ENCODE assay signal across 9 cellular contexts in genomic region chr12:63103489-63104131, GRCh38. TPM values are rescaled to one million over a fixed set of nuclear protein-coding genes. Genes with fewer than 3 reads are reported as not detected.
DNase-seq lines count a peak whose midpoint lies in the region; ATAC-seq and TF ChIP-seq lines count a peak whose summit lies in the region.
"Had no signal": no experiment of that assay in that cellular context is flagged by ENCODE, and none has a peak within 500 bp of the region (broad histone marks: within the 10 kb centered on the region; RNA-seq: fewer than 3 reads in every experiment).

No MANE protein-coding gene starts in this region.

- ATAC-seq in GM23338 (no peak), GM18909 (IDR thresholded peaks at IDR 0.05; ENCODE audit: poor library complexity, unreplicated experiment) (no peak)

- H3K4me2 ChIP-seq in GM23338 (no peak overlapping the region), OCI-LY1 (ENCODE audit: low read length) (no peak overlapping the region)

- no peak overlapping the region for H2AFZ ChIP-seq in GM23338
- H2AFZ ChIP-seq in OCI-LY1 (ENCODE audit: low read length), result no peak overlapping the region

- no peaks in the 10 kb centered on the region for H3K36me3 Mint-ChIP-seq in GM23338 (ENCODE audit: low read depth)

- H3F3A ChIP-seq in GM23338 (replicated peaks; ENCODE audit: low read depth), result no peaks in the 10 kb centered on the region
- H3F3A ChIP-seq in OCI-LY1 (ENCODE audit: insufficient read depth, low read length), result no peaks in the 10 kb centered on the region

- no peaks in the 10 kb centered on the region for H3K4me1 Mint-ChIP-seq in GM23338

- H3K4me3 ChIP-seq in GM23338 (no peak overlapping the region), OCI-LY1 (ENCODE audit: low read depth, low read length, poor library complexity, severe bottlenecking) (no peak overlapping the region), epithelial cell of esophagus (ENCODE audit: low read length) (no peak overlapping the region)
- H3K4me3 ChIP-seq: skin epidermis had no signal

- H3K27me3 ChIP-seq in GM23338 (ENCODE audit: insufficient read depth) (no peaks in the 10 kb centered on the region), OCI-LY1 (ENCODE audit: insufficient read depth, low read length) (no peaks in the 10 kb centered on the region)

- H3K4me1 ChIP-seq in GM23338 (ENCODE audit: insufficient read depth) (no peaks in the 10 kb centered on the region), OCI-LY1 (ENCODE audit: insufficient read depth, low read length, severe bottlenecking) (no peaks in the 10 kb centered on the region)

- H4K20me1 ChIP-seq in GM23338 (replicated peaks; ENCODE audit: insufficient read depth) (no peaks in the 10 kb centered on the region), OCI-LY1 (ENCODE audit: insufficient read depth, low read length) (no peaks in the 10 kb centered on the region)

- H3K27ac Mint-ChIP-seq in GM23338, result no peak overlapping the region

- peak; percentile 81 to 97 for TF ChIP-seq CTCF in GM23338 (conservative IDR thresholded peaks at IDR 0.05; ENCODE audit: low read depth in 2 of 2)
- peak; percentile 82 for TF ChIP-seq CTCF in OCI-LY1 (IDR thresholded peaks at IDR 0.05; ENCODE audit: low read length)
- peak; percentile 74 for TF ChIP-seq CTCF in epithelial cell of esophagus (IDR thresholded peaks at IDR 0.05; ENCODE audit: insufficient read depth, low read depth, low read length, missing control alignments)

- no peaks in the 10 kb centered on the region for H3K79me2 ChIP-seq in GM23338 (replicated peaks; ENCODE audit: insufficient read depth)
- H3K79me2 ChIP-seq in OCI-LY1 (ENCODE audit: insufficient read depth, low read length), result no peaks in the 10 kb centered on the region

- DNase-seq in DMS 273 (lab: John Stamatoyannopoulos, UW; ENCODE audit: unreplicated experiment) (peak; percentile 28), DMS 273 treated with DMSO at 0.1 percent for 48 hours (lab: John Stamatoyannopoulos, UW) (no peak), GM23338 (ENCODE audit: low spot score) (peak; percentile 51), epithelial cell of esophagus (ENCODE audit: low read depth) (peak; percentile 46), renal cortical epithelial cell (ENCODE audit: low read depth) (peak; percentile 30), posterior cingulate gyrus (no peak)

- H3K9me3 Mint-ChIP-seq in GM23338, result no peaks in the 10 kb centered on the region

- intact Hi-C loops in posterior cingulate gyrus (cut with DNase I), result loop anchor here (2.0 to 10.0 kb wide), 3 partner anchors 171 to 1151 kb away; no protein-coding TSS in a partner anchor

- H3K36me3 ChIP-seq in GM23338 (ENCODE audit: insufficient read depth) (no peaks in the 10 kb centered on the region), OCI-LY1 (ENCODE audit: insufficient read depth, low read length) (no peaks in the 10 kb centered on the region)

- H3K27ac ChIP-seq in GM23338 (ENCODE audit: low read depth) (no peak overlapping the region), OCI-LY1 (ENCODE audit: low read depth, low read length, poor library complexity, severe bottlenecking) (no peak overlapping the region)
- H3K27ac ChIP-seq: skin epidermis had no signal

- H3K4me3 Mint-ChIP-seq in GM23338, result no peak overlapping the region

- H3K9me3 ChIP-seq in OCI-LY1 (ENCODE audit: low read length), result no peaks in the 10 kb centered on the region

- H3K9ac ChIP-seq in OCI-LY1 (ENCODE audit: low read length), result no peak overlapping the region

- H3K9me2 ChIP-seq in GM23338 (ENCODE audit: insufficient read depth) (no peaks in the 10 kb centered on the region), OCI-LY1 (ENCODE audit: low read depth, low read length) (no peaks in the 10 kb centered on the region)

- H3K27me3 Mint-ChIP-seq in GM23338 (ENCODE audit: insufficient read depth, low read depth, poor library complexity), result peaks cover 2% of the 10 kb centered on the region

TF ChIP-seq in GM23338, 12 proteins besides CTCF, POLR2A, EP300 and RAD21:
- no peak for TF ChIP-seq ETS1 (IDR thresholded peaks at IDR 0.05)
- TF ChIP-seq POLR2AphosphoS5 (IDR thresholded peaks at IDR 0.05; ENCODE audit: low read depth), result no peak
- no peak for TF ChIP-seq STAT1 (IDR thresholded peaks at IDR 0.05; ENCODE audit: unreplicated experiment)
TF ChIP-seq in GM23338: peak in this region for 0.

RNA-seq across cellular contexts. Expression of gene AVPR1A, which starts 47.4 kb away (rescaled TPM):
- total RNA-seq in GM23338 (2014; rRNA removed; shearing (Covaris generic)), result 0.08 and 0.24 TPM in 2 replicates
- 0.03 TPM in 1 of 2 replicates, not detected in the other for polyA plus RNA-seq in GM23338 (2016; fragmentation: Nextera tagmentation; extraction: Ambion mirVana)
- 0.05 and 0.69 TPM in 2 replicates for total RNA-seq in renal cortical epithelial cell

Comparison
In these comparisons a context has a peak if more than half of its experiments do, and no peak if none do; other contexts are left out.
1. DNase-seq: peak in DMS 273 (single experiment), GM23338 (single experiment), epithelial cell of esophagus (single experiment) and renal cortical epithelial cell (single experiment); none in DMS 273 treated with DMSO at 0.1 percent for 48 hours (single experiment) and posterior cingulate gyrus (0 of 10).
2. Peak in every context shown above with its lines, with median percentiles within 50 percentile points of each other: CTCF ChIP-seq.